In the genomic region with DNA sequence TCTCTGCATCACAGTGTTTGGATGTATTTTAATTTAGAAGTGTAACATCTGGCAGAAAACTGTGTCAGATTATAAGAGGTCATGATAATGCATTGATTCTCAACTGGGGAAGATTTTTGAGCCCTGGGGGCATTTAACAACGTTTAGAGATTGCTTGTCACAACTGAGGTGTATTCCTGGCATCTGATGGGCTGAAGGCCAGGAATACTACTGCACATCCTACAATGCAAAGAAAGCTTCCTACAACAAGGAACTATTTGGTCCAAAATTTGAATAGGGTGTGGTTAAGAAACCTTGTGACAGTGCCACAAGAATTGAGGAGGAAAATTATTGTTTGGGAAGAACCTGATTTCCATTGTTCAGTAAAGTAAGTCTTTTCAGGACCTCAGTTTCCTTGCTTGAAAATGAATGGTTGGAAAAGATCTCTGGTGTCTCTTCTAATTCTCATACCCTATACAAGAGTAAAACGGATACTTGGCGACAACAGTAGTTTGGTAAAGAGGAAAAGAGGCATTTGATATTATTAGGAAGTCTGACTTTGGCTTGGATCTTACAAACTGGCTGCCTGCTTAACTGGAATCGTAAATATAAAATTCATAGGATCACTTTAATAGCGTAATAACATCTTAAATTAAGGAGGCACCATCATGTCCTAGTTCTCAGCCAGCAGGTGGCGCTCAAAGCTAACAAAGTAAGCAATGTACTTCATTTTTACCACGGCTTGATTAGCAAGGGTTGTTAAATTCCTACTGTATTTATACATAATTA, we compare ENCODE assay signal across 8 cellular contexts. TPM values are rescaled to one million over a fixed set of nuclear protein-coding genes. Genes with fewer than 3 reads are reported as not detected.
DNase-seq lines count a peak whose midpoint lies in the region; ATAC-seq and TF ChIP-seq lines count a peak whose summit lies in the region.

No MANE protein-coding gene starts in this region.

- no peaks in the 10 kb centered on the region for H3K27me3 ChIP-seq in left ventricle myocardium inferior (ENCODE audit: low read depth)

- H3K9me3 ChIP-seq in left ventricle myocardium inferior (replicated peaks) = no peaks in the 10 kb centered on the region

- H3K4me3 ChIP-seq in left ventricle myocardium inferior (no peak overlapping the region), retinal pigment epithelial cell (ENCODE audit: low read length) (no peak overlapping the region)

- no peaks in the 10 kb centered on the region for H3K36me3 ChIP-seq in left ventricle myocardium inferior

- H3K4me1 ChIP-seq in left ventricle myocardium inferior = peaks cover 7% of the 10 kb centered on the region

- intact Hi-C loops in left ventricle myocardium inferior (cut with micrococcal nuclease) = loop anchor here (5.0 to 10.0 kb wide), 2 partner anchors 434 to 631 kb away; no protein-coding TSS in a partner anchor

- TF ChIP-seq CTCF in left ventricle myocardium inferior (IDR thresholded peaks at IDR 0.05; ENCODE audit: borderline replicate concordance) (peak; percentile 92), retinal pigment epithelial cell (conservative IDR thresholded peaks at IDR 0.05; ENCODE audit: low read depth, low read length) (peak; percentile 75)

- DNase-seq in SIG-M5 treated with dmso at 0.1 percent for 504 hours (lab: John Stamatoyannopoulos, UW; ENCODE audit: unreplicated experiment) (peak; percentile 66), SIG-M5 (lab: John Stamatoyannopoulos, UW) (no peak), NCI-H1105 treated with DMSO at 0.1 percent for 48 hours (lab: John Stamatoyannopoulos, UW) (peak; percentile 53), T-helper 1 cell (peak; percentile 62 to 83 (median 68)), amygdala (lab: John Stamatoyannopoulos, UW) (peak in 49 of 56 donors; percentile 1 to 93 (median 51)), left ventricle myocardium inferior (peak; percentile 79), retinal pigment epithelial cell (ENCODE audit: low read depth) (peak; percentile 41)

- ATAC-seq in GM19452 (IDR thresholded peaks at IDR 0.05; ENCODE audit: unreplicated experiment) = no peak

- no peak overlapping the region for H3K27ac ChIP-seq in left ventricle myocardium inferior (replicated peaks)

RNA-seq across cellular contexts. Expression of a gene that starts 4.3 kb away (rescaled TPM):
- total RNA-seq in left ventricle myocardium inferior = not detected
